Comparison of ENCODE assay signal across 24 cellular contexts in genomic region chr2:69833752-69834151, GRCh38. TPM values are rescaled to one million over a fixed set of nuclear protein-coding genes. Genes with fewer than 3 reads are reported as not detected.
DNase-seq lines count a peak whose midpoint lies in the region; ATAC-seq and TF ChIP-seq lines count a peak whose summit lies in the region.
"Had no signal": no experiment of that assay in that cellular context is flagged by ENCODE, and none has a peak within 500 bp of the region (broad histone marks: within the 10 kb centered on the region; RNA-seq: fewer than 3 reads in every experiment).

No MANE protein-coding gene starts in this region.

- H3K36me3 ChIP-seq in CD8-positive, alpha-beta T cell (ENCODE audit: insufficient read depth, low read length): no peaks in the 10 kb centered on the region
- peaks cover 45% of the 10 kb centered on the region for H3K36me3 ChIP-seq in DOHH2 (ENCODE audit: control insufficient read depth, low read length)
- H3K36me3 ChIP-seq in naive thymus-derived CD4-positive, alpha-beta T cell (ENCODE audit: control insufficient read depth in 2 of 3, insufficient read depth in 3 of 3, low read length in 3 of 3): peaks cover 0 to 5% (median 3%) of the 10 kb centered on the region in 3 experiments
- peaks cover 3% of the 10 kb centered on the region for H3K36me3 ChIP-seq in CD4-positive, alpha-beta memory T cell (ENCODE audit: insufficient read depth, low read length)
- H3K36me3 ChIP-seq: gastrocnemius medialis, upper lobe of right lung had no signal

- H3K4me2 ChIP-seq in DOHH2 (ENCODE audit: low read length): peak overlapping the region; percentile 12

- H3F3A ChIP-seq in DOHH2 (ENCODE audit: control insufficient read depth, insufficient read depth): no peaks in the 10 kb centered on the region

- no peak for TF ChIP-seq CTCF in CD8-positive, alpha-beta T cell (IDR thresholded peaks at IDR 0.05)
- no peak for TF ChIP-seq CTCF in DOHH2 (IDR thresholded peaks at IDR 0.05; ENCODE audit: low read depth, low read length, poor library complexity, severe bottlenecking)
- TF ChIP-seq CTCF in WTC11 (IDR thresholded peaks at IDR 0.05): no peak

- H3K4me1 Mint-ChIP-seq in CD8-positive, alpha-beta T cell (ENCODE audit: low read depth): peaks cover 60% of the 10 kb centered on the region
- H3K4me1 Mint-ChIP-seq in WTC11: peaks cover 12% of the 10 kb centered on the region
- H3K4me1 Mint-ChIP-seq in naive thymus-derived CD4-positive, alpha-beta T cell: peaks cover 47 to 72% (median 60%) of the 10 kb centered on the region in 7 donors
- H3K4me1 Mint-ChIP-seq in CD4-positive, alpha-beta memory T cell: peaks cover 38 to 70% (median 53%) of the 10 kb centered on the region in 4 donors

- no peak for ATAC-seq in CD8-positive, alpha-beta T cell
- ATAC-seq in WTC11: no peak
- no peak for ATAC-seq in naive thymus-derived CD4-positive, alpha-beta T cell
- ATAC-seq in HG02759 (IDR thresholded peaks at IDR 0.05; ENCODE audit: unreplicated experiment): no peak
- ATAC-seq: gastrocnemius medialis; Panc1; stimulated activated naive B cell treated with anti-CD40 and anti-IgM and Interleukin-4, amounts not matched to agents 10 μg/mL and 1 μg/mL and 100 μg/mL, for 72 hours; upper lobe of right lung had no signal

- no peaks in the 10 kb centered on the region for H3K27me3 ChIP-seq in CD8-positive, alpha-beta T cell (ENCODE audit: insufficient read depth, low read length)
- no peaks in the 10 kb centered on the region for H3K27me3 ChIP-seq in DOHH2 (ENCODE audit: control insufficient read depth, low read length)
- no peaks in the 10 kb centered on the region for H3K27me3 ChIP-seq in naive thymus-derived CD4-positive, alpha-beta T cell (ENCODE audit: control insufficient read depth in 2 of 2, insufficient read depth in 2 of 2, low read length in 2 of 2)
- no peaks in the 10 kb centered on the region for H3K27me3 ChIP-seq in CD4-positive, alpha-beta memory T cell (ENCODE audit: insufficient read depth, low read length)
- H3K27me3 ChIP-seq: gastrocnemius medialis, upper lobe of right lung had no signal

- DNase-seq in CD8-positive, alpha-beta T cell: no peak
- DNase-seq in WTC11 (ENCODE audit: low spot score): no peak
- no peak for DNase-seq in naive thymus-derived CD4-positive, alpha-beta T cell
- DNase-seq in activated CD4-positive, alpha-beta T cell treated with anti-CD3 and anti-CD28 coated beads for 1 hour: no peak
- DNase-seq in CD4-positive, alpha-beta memory T cell: no peak
- DNase-seq: activated B cell treated with CpG ODN at 0.5 μM for 24 hours; activated CD4-positive, alpha-beta memory T cell treated with anti-CD3 and anti-CD28 coated beads for 36 hours; central memory CD4-positive, alpha-beta T cell; DMS 273 treated with DMSO at 0.1 percent for 48 hours; gastrocnemius medialis; NK-92 treated with Interleukin-12 subunit alpha and Interleukin-12 subunit beta, amount 100 ng/mL, for 24 hours; nucleus accumbens; SHP77 treated with DMSO at 0.1 percent for 48 hours; stimulated activated CD4-positive, alpha-beta T cell treated with anti-CD3 and anti-CD28 coated beads, Interleukin-15, amount 100 ng/mL, for 24 hours; stimulated activated naive B cell treated with anti-CD40 and anti-IgM and Interleukin-4, amounts not matched to agents 10 μg/mL and 1 μg/mL and 100 μg/mL, for 72 hours; upper lobe of right lung had no signal

- H4K20me1 ChIP-seq in DOHH2 (ENCODE audit: control insufficient read depth, insufficient read depth, low read depth, low read length): peaks cover 4% of the 10 kb centered on the region; the same call in 1 of the 2 replicates

- H3K27ac ChIP-seq in CD8-positive, alpha-beta T cell (ENCODE audit: low read depth, low read length): no peak overlapping the region
- no peak overlapping the region for H3K27ac ChIP-seq in DOHH2 (ENCODE audit: low read depth, low read length)
- H3K27ac ChIP-seq in naive thymus-derived CD4-positive, alpha-beta T cell (ENCODE audit: low read depth, low read length): no peak overlapping the region
- no peak overlapping the region for H3K27ac ChIP-seq in CD4-positive, alpha-beta memory T cell (ENCODE audit: low read depth, low read length)
- H3K27ac ChIP-seq: gastrocnemius medialis, upper lobe of right lung had no signal

- H3K4me3 ChIP-seq in CD8-positive, alpha-beta T cell (ENCODE audit: low read depth, low read length): no peak overlapping the region
- no peak overlapping the region for H3K4me3 ChIP-seq in DOHH2 (ENCODE audit: low read length)
- H3K4me3 ChIP-seq in naive thymus-derived CD4-positive, alpha-beta T cell (ENCODE audit: low read length): no peak overlapping the region
- H3K4me3 ChIP-seq in CD4-positive, alpha-beta memory T cell (ENCODE audit: low read length in 2 of 2): no peak overlapping the region
- H3K4me3 ChIP-seq: gastrocnemius medialis, upper lobe of right lung had no signal

- peak overlapping the region; percentile 53 for H3K27ac Mint-ChIP-seq in CD8-positive, alpha-beta T cell
- 0 out of 2 replicates have a peak overlapping the region, but pooled peaks have one; percentile 37 for H3K27ac Mint-ChIP-seq in WTC11
- H3K27ac Mint-ChIP-seq in naive thymus-derived CD4-positive, alpha-beta T cell: peak overlapping the region in 2 of 9 donors; percentile 7 to 28
- no peak overlapping the region for H3K27ac Mint-ChIP-seq in CD4-positive, alpha-beta memory T cell
- H3K27ac Mint-ChIP-seq: activated B cell treated with CpG ODN at 0.5 μM for 24 hours; activated CD4-positive, alpha-beta memory T cell treated with anti-CD3 and anti-CD28 coated beads for 36 hours; dendritic cell treated with granulocyte-macrophage colony-stimulating factor and Interleukin-4, amounts not matched to agents 40 ng/mL and 50 ng/mL, for 4 days; IgD-negative memory B cell; memory B cell; stimulated activated naive B cell treated with anti-CD40 and anti-IgM and Interleukin-4, amounts not matched to agents 10 μg/mL and 1 μg/mL and 100 μg/mL, for 72 hours had no signal

- no peaks in the 10 kb centered on the region for H3K9me3 ChIP-seq in CD8-positive, alpha-beta T cell (ENCODE audit: low read length)
- H3K9me3 ChIP-seq in DOHH2 (ENCODE audit: control insufficient read depth, insufficient read depth, low read length): no peaks in the 10 kb centered on the region
- H3K9me3 ChIP-seq in naive thymus-derived CD4-positive, alpha-beta T cell (ENCODE audit: control insufficient read depth in 2 of 3, low read length in 3 of 3): no peaks in the 10 kb centered on the region
- H3K9me3 ChIP-seq in CD4-positive, alpha-beta memory T cell (ENCODE audit: control insufficient read depth in 1 of 2, low read length in 2 of 2): no peaks in the 10 kb centered on the region
- H3K9me3 ChIP-seq: gastrocnemius medialis, upper lobe of right lung had no signal

- intact Hi-C loops in CD8-positive, alpha-beta T cell (cut with DNase I, micrococcal nuclease): no loop called here
- intact Hi-C loops in naive thymus-derived CD4-positive, alpha-beta T cell (cut with micrococcal nuclease): loop anchor here in 1 of 2 donors (5.0 kb wide), 1 partner anchor 59 kb away; the partner anchor contains the start of gene SNRNP27
- intact Hi-C loops in CD4-positive, alpha-beta memory T cell (cut with micrococcal nuclease): no loop called here

- peak overlapping the region; percentile 51 for H3K4me3 Mint-ChIP-seq in CD8-positive, alpha-beta T cell
- H3K4me3 Mint-ChIP-seq in WTC11: no peak overlapping the region
- peak overlapping the region in 6 of 10 donors; percentile 10 to 65 (median 32) for H3K4me3 Mint-ChIP-seq in naive thymus-derived CD4-positive, alpha-beta T cell
- H3K4me3 Mint-ChIP-seq in CD4-positive, alpha-beta memory T cell: peak overlapping the region in 1 of 8 donors; percentile 62
- H3K4me3 Mint-ChIP-seq: activated B cell treated with CpG ODN at 0.5 μM for 24 hours; activated CD4-positive, alpha-beta memory T cell treated with anti-CD3 and anti-CD28 coated beads for 36 hours; CD14-positive monocyte; dendritic cell treated with granulocyte-macrophage colony-stimulating factor and Interleukin-4, amounts not matched to agents 40 ng/mL and 50 ng/mL, for 4 days; memory B cell; stimulated activated naive B cell treated with anti-CD40 and anti-IgM and Interleukin-4, amounts not matched to agents 10 μg/mL and 1 μg/mL and 100 μg/mL, for 72 hours had no signal

- POLR2A ChIA-PET in CD8-positive, alpha-beta T cell (lab: Charles Lee): no interaction called here
- POLR2A ChIA-PET in WTC11 (lab: Charles Lee): no interaction called here
- POLR2A ChIA-PET in naive thymus-derived CD4-positive, alpha-beta T cell (lab: Charles Lee): interaction anchor here (0.7 to 1.2 kb wide), 3 partner anchors 8 to 427 kb away, joined by 3 to 5 read pairs (median 3); no protein-coding TSS in a partner anchor
- POLR2A ChIA-PET in CD4-positive, alpha-beta memory T cell (lab: Charles Lee; ENCODE audit: partially characterized antibody): no interaction called here

- peaks cover 40% of the 10 kb centered on the region for H3K36me3 Mint-ChIP-seq in CD8-positive, alpha-beta T cell
- H3K36me3 Mint-ChIP-seq in WTC11: peaks cover 11% of the 10 kb centered on the region
- H3K36me3 Mint-ChIP-seq in naive thymus-derived CD4-positive, alpha-beta T cell: peaks cover 0 to 18% (median 6%) of the 10 kb centered on the region in 5 donors
- H3K36me3 Mint-ChIP-seq in CD4-positive, alpha-beta memory T cell: peaks cover 7 to 37% of the 10 kb centered on the region in 2 donors

- H3K27me3 Mint-ChIP-seq in CD8-positive, alpha-beta T cell (ENCODE audit: low read depth): no peaks in the 10 kb centered on the region
- no peaks in the 10 kb centered on the region for H3K27me3 Mint-ChIP-seq in WTC11 (ENCODE audit: low read depth)
- no peaks in the 10 kb centered on the region for H3K27me3 Mint-ChIP-seq in naive thymus-derived CD4-positive, alpha-beta T cell
- H3K27me3 Mint-ChIP-seq in CD4-positive, alpha-beta memory T cell: no peaks in the 10 kb centered on the region
- H3K27me3 Mint-ChIP-seq: activated B cell treated with CpG ODN at 0.5 μM for 24 hours; activated CD4-positive, alpha-beta memory T cell treated with anti-CD3 and anti-CD28 coated beads for 36 hours; dendritic cell treated with granulocyte-macrophage colony-stimulating factor and Interleukin-4, amounts not matched to agents 40 ng/mL and 50 ng/mL, for 4 days; IgD-negative memory B cell; memory B cell; stimulated activated naive B cell treated with anti-CD40 and anti-IgM and Interleukin-4, amounts not matched to agents 10 μg/mL and 1 μg/mL and 100 μg/mL, for 72 hours had no signal

- H3K9me3 Mint-ChIP-seq in CD8-positive, alpha-beta T cell: no peaks in the 10 kb centered on the region
- H3K9me3 Mint-ChIP-seq in WTC11: no peaks in the 10 kb centered on the region
- no peaks in the 10 kb centered on the region for H3K9me3 Mint-ChIP-seq in naive thymus-derived CD4-positive, alpha-beta T cell
- no peaks in the 10 kb centered on the region for H3K9me3 Mint-ChIP-seq in CD4-positive, alpha-beta memory T cell
- H3K9me3 Mint-ChIP-seq: activated B cell treated with CpG ODN at 0.5 μM for 24 hours; activated CD4-positive, alpha-beta memory T cell treated with anti-CD3 and anti-CD28 coated beads for 36 hours; activated T-helper 2 cell treated with anti-CD3 and anti-CD28 coated beads, Interferon-gamma antibody, Interleukin-2, Interleukin-4, amounts not matched to agents 10 μg/mL and 5 μg/mL and 100 μg/mL, durations not matched to agents 14 hours and 24 hours and 36 hours; CD14-positive monocyte; dendritic cell treated with granulocyte-macrophage colony-stimulating factor and Interleukin-4, amounts not matched to agents 40 ng/mL and 50 ng/mL, for 4 days; IgD-negative memory B cell; memory B cell; stimulated activated naive B cell treated with anti-CD40 and anti-IgM and Interleukin-4, amounts not matched to agents 10 μg/mL and 1 μg/mL and 100 μg/mL, for 72 hours had no signal

- CTCF ChIA-PET in CD8-positive, alpha-beta T cell (lab: Charles Lee): interaction anchor here (1.4 kb wide), 1 partner anchor 109 kb away, joined by 3 read pairs; no protein-coding TSS in a partner anchor
- CTCF ChIA-PET in WTC11 (lab: Charles Lee): no interaction called here
- CTCF ChIA-PET in naive thymus-derived CD4-positive, alpha-beta T cell (lab: Charles Lee): no interaction called here
- CTCF ChIA-PET in CD4-positive, alpha-beta memory T cell (lab: Charles Lee; ENCODE audit: partially characterized antibody): no interaction called here

- H3K4me1 ChIP-seq in CD8-positive, alpha-beta T cell (ENCODE audit: insufficient read depth, low read length): peaks cover 43% of the 10 kb centered on the region
- H3K4me1 ChIP-seq in DOHH2 (ENCODE audit: control insufficient read depth, low read length): peaks cover 66% of the 10 kb centered on the region
- peaks cover 10 to 17% of the 10 kb centered on the region in 2 donors for H3K4me1 ChIP-seq in naive thymus-derived CD4-positive, alpha-beta T cell (ENCODE audit: control insufficient read depth in 2 of 2, insufficient read depth in 2 of 2, low read length in 2 of 2)
- peaks cover 50% of the 10 kb centered on the region for H3K4me1 ChIP-seq in CD4-positive, alpha-beta memory T cell (ENCODE audit: insufficient read depth, low read length)

- peaks cover 83% of the 10 kb centered on the region for H3K79me2 ChIP-seq in DOHH2 (ENCODE audit: control insufficient read depth, low read length)

- H3K9me2 ChIP-seq in DOHH2 (replicated peaks; ENCODE audit: control insufficient read depth, low read length): no peaks in the 10 kb centered on the region

RNA-seq across cellular contexts. Expression of gene GMCL1, which starts 4.3 kb away (rescaled TPM):
- 10 to 100 TPM; 37.1 to 41.4 TPM for total RNA-seq in CD8-positive, alpha-beta T cell
- 17.2 to 21.6 TPM (median 20.5 TPM) in 3 replicates for total RNA-seq in WTC11 (2021)
- total RNA-seq in naive thymus-derived CD4-positive, alpha-beta T cell: 10 to 100 TPM; 24.9 to 30.5 (median 27.3) TPM
- polyA plus RNA-seq in naive thymus-derived CD4-positive, alpha-beta T cell: 10 to 100 TPM; 25.5 to 32.0 TPM
- 10 to 100 TPM; 28.2 to 31.8 TPM for total RNA-seq in CD4-positive, alpha-beta memory T cell
- 10 to 100 TPM; 27.7 to 37.8 TPM for polyA plus RNA-seq in CD4-positive, alpha-beta memory T cell

Comparison
In these comparisons a context has a peak if more than half of its experiments do, and no peak if none do; other contexts are left out.
1. H3K27ac Mint-ChIP-seq: peak in CD8-positive, alpha-beta T cell (single experiment) and WTC11 (single experiment); none in CD4-positive, alpha-beta memory T cell (0 of 7).